ENCODE assay signal across 1 cellular context in genomic region chr15:77633913-77634265, GRCh38.
A peak's percentile ranks its signal among the peaks of the same experiment; 100 is the strongest.
TF ChIP-seq lines count a peak whose summit lies in the region.

No MANE protein-coding gene starts in this region.

TF ChIP-seq in H1, 55 proteins besides CTCF, POLR2A, EP300 and RAD21 (continued from another document):
- no peak for TF ChIP-seq E2F6 (IDR thresholded peaks at IDR 0.05)
- TF ChIP-seq, protein P1, sequence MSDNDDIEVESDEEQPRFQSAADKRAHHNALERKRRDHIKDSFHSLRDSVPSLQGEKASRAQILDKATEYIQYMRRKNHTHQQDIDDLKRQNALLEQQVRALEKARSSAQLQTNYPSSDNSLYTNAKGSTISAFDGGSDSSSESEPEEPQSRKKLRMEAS (IDR thresholded peaks at IDR 0.05): no peak; the same call in 1 of the 2 replicates
- no peak for TF ChIP-seq JUND (IDR thresholded peaks at IDR 0.05; ENCODE audit: low read length)
- TF ChIP-seq SP4 (IDR thresholded peaks at IDR 0.05; ENCODE audit: low read length): no peak
- TF ChIP-seq HDAC2 (IDR thresholded peaks at IDR 0.05; ENCODE audit: borderline replicate concordance in 1 of 2, low read depth in 2 of 2, low read length in 2 of 2): no peak
- no peak for TF ChIP-seq CBX5 (IDR thresholded peaks at IDR 0.05; ENCODE audit: low read depth, low read length)
- no peak for TF ChIP-seq SRF (IDR thresholded peaks at IDR 0.05; ENCODE audit: low read depth, low read length)
- peak; percentile 76 for TF ChIP-seq CTBP2 (IDR thresholded peaks at IDR 0.05; ENCODE audit: borderline replicate concordance, insufficient read depth, insufficient read length, low read length)
- no peak for TF ChIP-seq JUN (IDR thresholded peaks at IDR 0.05; ENCODE audit: low read depth, low read length)
- TF ChIP-seq SP1 (IDR thresholded peaks at IDR 0.05; ENCODE audit: low read depth, low read length): peak; percentile 81; the same call in 1 of the 2 replicates
- no peak for TF ChIP-seq RXRA (IDR thresholded peaks at IDR 0.05; ENCODE audit: insufficient read depth, low read depth, low read length)
